Comparison of ENCODE assay signal across 6 cellular contexts in genomic region chr9:137021979-137022619, GRCh38. TPM values are rescaled to one million over a fixed set of nuclear protein-coding genes. Genes with fewer than 3 reads are reported as not detected.
DNase-seq lines count a peak whose midpoint lies in the region; ATAC-seq and TF ChIP-seq lines count a peak whose summit lies in the region.

No MANE protein-coding gene starts in this region.

- no peak overlapping the region for H3K27ac ChIP-seq in upper lobe of right lung

- H3K9me3 ChIP-seq in upper lobe of right lung, result no peaks in the 10 kb centered on the region

- intact Hi-C loops in upper lobe of right lung (cut with DNase I), result no loop called here

- H3K27me3 ChIP-seq in upper lobe of right lung, result no peaks in the 10 kb centered on the region

- no peak overlapping the region for H3K4me3 ChIP-seq in upper lobe of right lung

- H3K36me3 ChIP-seq in upper lobe of right lung, result no peaks in the 10 kb centered on the region

- no peak overlapping the region for H3K4me3 Mint-ChIP-seq in activated T-cell treated with anti-CD3 and anti-CD28 coated beads, Interleukin-2, amount 50 U/mL, for 4 hours

- no peak for TF ChIP-seq CTCF in upper lobe of right lung (IDR thresholded peaks at IDR 0.05)

- H3K9me3 Mint-ChIP-seq in activated T-cell treated with anti-CD3 and anti-CD28 coated beads, Interleukin-2, amount 50 U/mL, for 4 hours, result no peaks in the 10 kb centered on the region

- H3K4me1 Mint-ChIP-seq in activated T-cell treated with anti-CD3 and anti-CD28 coated beads, Interleukin-2, amount 50 U/mL, for 4 hours (ENCODE audit: low read depth), result peaks cover 7% of the 10 kb centered on the region

- H3K36me3 Mint-ChIP-seq in activated T-cell treated with anti-CD3 and anti-CD28 coated beads, Interleukin-2, amount 50 U/mL, for 4 hours (ENCODE audit: insufficient read depth), result no peaks in the 10 kb centered on the region

- no peaks in the 10 kb centered on the region for H3K27me3 Mint-ChIP-seq in activated T-cell treated with anti-CD3 and anti-CD28 coated beads, Interleukin-2, amount 50 U/mL, for 4 hours (ENCODE audit: low read depth)

- peak; percentile 78 for DNase-seq in CD1c-positive myeloid dendritic cell (ENCODE audit: extremely low spot score)
- peak; percentile 85 for DNase-seq in NAMALWA (ENCODE audit: low spot score)
- DNase-seq in activated T-cell treated with anti-CD3 and anti-CD28 coated beads, Interleukin-2, amount 50 U/mL, for 4 hours, result peak; percentile 70
- DNase-seq in kidney glomerular epithelial cell (lab: John Stamatoyannopoulos, UW), result peak; percentile 24
- peak; percentile 81 for DNase-seq in upper lobe of right lung

- peaks cover 6% of the 10 kb centered on the region for H3K4me1 ChIP-seq in upper lobe of right lung

- ATAC-seq in activated T-cell treated with anti-CD3 and anti-CD28 coated beads, Interleukin-2, amount 50 U/mL, for 4 hours, result peak; percentile 87 to 92
- ATAC-seq in upper lobe of right lung (peak; percentile 74), HG02623 (IDR thresholded peaks at IDR 0.05; ENCODE audit: unreplicated experiment) (no peak)

RNA-seq across cellular contexts. Expression of gene ABCA2, which starts 5.9 kb away (rescaled TPM):
- 10 to 100 TPM in 2 of 3 donors, 1 to 10 TPM in 1; 9.1 to 15.3 (median 14.3) TPM for total RNA-seq in activated T-cell treated with anti-CD3 and anti-CD28 coated beads, Interleukin-2, amount 50 U/mL, for 4 hours
- 44.3 TPM for total RNA-seq in upper lobe of right lung

RNA-seq across cellular contexts. Expression of gene FUT7, which starts 9.8 kb away (rescaled TPM):
- 1 to 10 TPM in 1 of 3 donors, under 1 TPM in 2; 0.74 to 2.4 (median 0.81) TPM for total RNA-seq in activated T-cell treated with anti-CD3 and anti-CD28 coated beads, Interleukin-2, amount 50 U/mL, for 4 hours
- total RNA-seq in upper lobe of right lung, result 0.81 TPM

RNA-seq across cellular contexts. Expression of gene NPDC1, which starts 23.9 kb away (rescaled TPM):
- 10 to 100 TPM; 15.1 to 33.0 (median 23.2) TPM for total RNA-seq in activated T-cell treated with anti-CD3 and anti-CD28 coated beads, Interleukin-2, amount 50 U/mL, for 4 hours
- 152 TPM for total RNA-seq in upper lobe of right lung

RNA-seq across cellular contexts. Expression of gene CLIC3, which starts 25.7 kb away (rescaled TPM):
- under 1 TPM in 2 of 3 donors, not detected in 1; 0.18 to 0.54 TPM for total RNA-seq in activated T-cell treated with anti-CD3 and anti-CD28 coated beads, Interleukin-2, amount 50 U/mL, for 4 hours
- 80.7 TPM for total RNA-seq in upper lobe of right lung

RNA-seq across cellular contexts. Expression of gene PAXX, which starts 29.9 kb away (rescaled TPM):
- total RNA-seq in activated T-cell treated with anti-CD3 and anti-CD28 coated beads, Interleukin-2, amount 50 U/mL, for 4 hours, result 100 to 1,000 TPM; 106 to 126 (median 123) TPM
- total RNA-seq in upper lobe of right lung, result 53.1 TPM

Comparison
In these comparisons a context has a peak if more than half of its experiments do, and no peak if none do; other contexts are left out.
1. DNase-seq: peak in every context shown above with its lines; median percentile 85 in NAMALWA; 81 in upper lobe of right lung; 78 in CD1c-positive myeloid dendritic cell; 70 in activated T-cell treated with anti-CD3 and anti-CD28 coated beads, Interleukin-2, amount 50 U/mL, for 4 hours; 24 in kidney glomerular epithelial cell.